ENCODE assay signal across 22 cellular contexts in the genomic region with DNA sequence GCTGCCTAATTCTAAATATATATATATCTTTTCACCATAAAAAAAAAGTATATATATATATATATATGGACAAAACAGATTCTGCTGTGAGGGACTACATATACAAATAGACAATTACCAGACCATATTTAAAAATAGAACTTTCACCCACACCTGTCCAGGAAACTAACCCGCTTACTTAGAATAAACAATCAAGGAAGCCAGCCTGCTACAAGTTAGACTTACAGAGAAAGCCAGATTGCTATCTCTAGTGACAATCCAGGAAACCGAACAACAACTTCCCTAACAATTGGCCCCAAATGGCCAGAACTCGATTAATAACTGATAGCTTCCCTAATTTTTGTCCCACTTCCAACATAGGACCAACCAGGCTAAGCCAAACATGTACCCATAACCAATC. TPM values are rescaled to one million over a fixed set of nuclear protein-coding genes. Genes with fewer than 3 reads are reported as not detected.
DNase-seq lines count a peak whose midpoint lies in the region; ATAC-seq, FAIRE-seq and TF ChIP-seq lines count a peak whose summit lies in the region.
"Had no signal": no experiment of that assay in that cellular context is flagged by ENCODE, and none has a peak within 500 bp of the region (broad histone marks: within the 10 kb centered on the region; RNA-seq: fewer than 3 reads in every experiment).

No MANE protein-coding gene starts in this region.

- ATAC-seq in WTC11 (no peak), GM21723 (IDR thresholded peaks at IDR 0.05; ENCODE audit: unreplicated experiment) (no peak)
- ATAC-seq: HCT116 had no signal

- H3K27ac ChIP-seq in liver (ENCODE audit: low read depth in 1 of 2, low read length in 2 of 2) (peak overlapping the region; percentile 45 to 63), right atrium auricular region (no peak overlapping the region)

- H3K27me3 Mint-ChIP-seq in Caco-2 (ENCODE audit: insufficient read depth, unreplicated experiment) = no peaks in the 10 kb centered on the region
- peaks cover 3% of the 10 kb centered on the region; the same call in 1 of the 2 replicates for H3K27me3 Mint-ChIP-seq in WTC11 (ENCODE audit: low read depth)

- H3K4me1 Mint-ChIP-seq in Caco-2 (ENCODE audit: low read depth, unreplicated experiment) = peaks cover 37% of the 10 kb centered on the region
- H3K4me1 Mint-ChIP-seq in WTC11 = peaks cover 42% of the 10 kb centered on the region

- H3K36me3 Mint-ChIP-seq in Caco-2 (ENCODE audit: insufficient read depth, unreplicated experiment) = peaks cover 92% of the 10 kb centered on the region
- H3K36me3 Mint-ChIP-seq in WTC11 = peaks cover 24% of the 10 kb centered on the region
- H3K36me3 Mint-ChIP-seq: CD4-positive, CD25-positive, alpha-beta regulatory T cell had no signal

- H3K36me3 ChIP-seq in Caco-2 (ENCODE audit: control insufficient read depth, insufficient read depth, low read length) = peaks cover 2% of the 10 kb centered on the region; the same call in 1 of the 2 replicates
- H3K36me3 ChIP-seq in liver (ENCODE audit: control insufficient read depth in 4 of 4, insufficient read depth in 3 of 4, low read depth in 1 of 4, low read length in 3 of 4) = no peaks in the 10 kb centered on the region
- H3K36me3 ChIP-seq in right atrium auricular region = no peaks in the 10 kb centered on the region

- no TSS peak for BruUV-seq in Caco-2 (replicated peaks; lab: Mats Ljungman, UMichigan)

- FAIRE-seq in GM19239 (lab: Jason Lieb, UNC) = peak; percentile 47

- H3K27me3 ChIP-seq in Caco-2 (replicated peaks; ENCODE audit: control insufficient read depth, insufficient read depth, low read length) = no peaks in the 10 kb centered on the region
- H3K27me3 ChIP-seq in liver (ENCODE audit: control insufficient read depth in 4 of 4, insufficient read depth in 4 of 4, low read length in 3 of 4) = no peaks in the 10 kb centered on the region
- peaks cover 0 to 11% of the 10 kb centered on the region in 2 donors for H3K27me3 ChIP-seq in right atrium auricular region

- H3K9me3 Mint-ChIP-seq in Caco-2 (ENCODE audit: unreplicated experiment) (no peaks in the 10 kb centered on the region), WTC11 (no peaks in the 10 kb centered on the region)

- 41% methylated on average over 3 of the region's 3 CpGs for WGBS in liver

- no peak for TF ChIP-seq CTCF in Caco-2 (IDR thresholded peaks at IDR 0.05; ENCODE audit: insufficient read depth in 1 of 2, low read depth in 1 of 2, low read length in 1 of 2, severe bottlenecking in 1 of 2, unreplicated experiment in 1 of 2)
- no peak for TF ChIP-seq CTCF in WTC11 (IDR thresholded peaks at IDR 0.05)
- TF ChIP-seq CTCF in liver (IDR thresholded peaks at IDR 0.05; ENCODE audit: low read depth, low read length, missing input control) = no peak
- no peak for TF ChIP-seq CTCF in right atrium auricular region (IDR thresholded peaks at IDR 0.05)

- peak overlapping the region; percentile 51 for H3K4me3 Mint-ChIP-seq in Caco-2 (ENCODE audit: unreplicated experiment)
- H3K4me3 Mint-ChIP-seq in WTC11 = no peak overlapping the region
- H3K4me3 Mint-ChIP-seq: CD4-positive, CD25-positive, alpha-beta regulatory T cell had no signal

- no peaks in the 10 kb centered on the region for H3K9me3 ChIP-seq in Caco-2
- no peaks in the 10 kb centered on the region for H3K9me3 ChIP-seq in liver (ENCODE audit: control insufficient read depth in 4 of 4, low read length in 3 of 4)
- H3K9me3 ChIP-seq in right atrium auricular region = no peaks in the 10 kb centered on the region

- H3K27ac Mint-ChIP-seq in Caco-2 (ENCODE audit: unreplicated experiment) = peak overlapping the region; percentile 57
- peak overlapping the region; percentile 17; the same call in 1 of the 2 replicates for H3K27ac Mint-ChIP-seq in WTC11
- H3K27ac Mint-ChIP-seq: CD4-positive, CD25-positive, alpha-beta regulatory T cell had no signal

- no peak overlapping the region for H3K4me3 ChIP-seq in Caco-2 (ENCODE audit: low read depth, low read length)
- H3K4me3 ChIP-seq in liver (ENCODE audit: low read depth in 1 of 3, low read length in 3 of 3) = no peak overlapping the region
- H3K4me3 ChIP-seq in right atrium auricular region = no peak overlapping the region

- H3K9ac ChIP-seq in liver (ENCODE audit: low read depth in 1 of 2, low read length in 2 of 2) = peak overlapping the region in 1 of 2 donors; percentile 49

- intact Hi-C loops in Caco-2 (cut with micrococcal nuclease; ENCODE audit: unreplicated experiment) = no loop called here

- no peak for TF ChIP-seq RAD21 in liver (IDR thresholded peaks at IDR 0.05)

- no peak for DNase-seq in Caco-2
- no peak for DNase-seq in GM19239 (ENCODE audit: insufficient read length, low spot score)
- no peak for DNase-seq in WTC11 (ENCODE audit: low spot score)
- DNase-seq in activated naive CD4-positive, alpha-beta T cell treated with anti-CD3 and anti-CD28 coated beads, Interleukin-2, amount 50 U/mL, for 16 hours = no peak
- no peak for DNase-seq in effector CD4-positive, alpha-beta T cell
- no peak for DNase-seq in right atrium auricular region (ENCODE audit: low spot score)
- DNase-seq: CD4-positive, CD25-positive, alpha-beta regulatory T cell; DMS53; Karpas-422; MV-4-11; NCI-H1105; NCI-H1436 treated with DMSO at 0.1 percent for 48 hours; NCI-H187 treated with DMSO at 0.1 percent for 48 hours; NCI-H2171 treated with DMSO at 0.1 percent for 48 hours; NCI-H446; NCI-H526 treated with DMSO at 0.1 percent for 48 hours; SHP77; T-helper 1 cell had no signal

- POLR2A ChIA-PET in Caco-2 (lab: Charles Lee) (interaction anchor here (1.1 kb wide), 1 partner anchor 49 kb away, joined by 4 read pairs; no protein-coding TSS in a partner anchor), WTC11 (lab: Charles Lee) (no interaction called here)

- peaks cover 47% of the 10 kb centered on the region for H3K4me1 ChIP-seq in Caco-2
- H3K4me1 ChIP-seq in liver (ENCODE audit: control insufficient read depth in 4 of 4, insufficient read depth in 4 of 4, low read length in 3 of 4) = peaks cover 12 to 37% (median 28%) of the 10 kb centered on the region in 4 donors
- peaks cover 0 to 2% of the 10 kb centered on the region in 2 donors for H3K4me1 ChIP-seq in right atrium auricular region

- CTCF ChIA-PET in Caco-2 (lab: Charles Lee) (interaction anchor here (1.0 to 2.0 kb wide), 2 partner anchors 28 to 47 kb away, joined by 3 to 6 read pairs; no protein-coding TSS in a partner anchor), WTC11 (lab: Charles Lee) (interaction anchor here (0.7 to 1.5 kb wide), 4 partner anchors 15 to 64 kb away, joined by 3 to 5 read pairs (median 4); no protein-coding TSS in a partner anchor)

TF ChIP-seq in WTC11, 78 proteins besides CTCF, POLR2A, EP300 and RAD21 (continues in another document):
- TF ChIP-seq NR1H2 (CRISPR knock-in tag; IDR thresholded peaks at IDR 0.05) (no peak), FOXJ3 (CRISPR knock-in tag; IDR thresholded peaks at IDR 0.05; ENCODE audit: borderline replicate concordance) (no peak), EMX1 (CRISPR knock-in tag; IDR thresholded peaks at IDR 0.05) (no peak), TEAD4 (CRISPR knock-in tag; IDR thresholded peaks at IDR 0.05) (no peak)
- TF ChIP-seq, protein P1, sequence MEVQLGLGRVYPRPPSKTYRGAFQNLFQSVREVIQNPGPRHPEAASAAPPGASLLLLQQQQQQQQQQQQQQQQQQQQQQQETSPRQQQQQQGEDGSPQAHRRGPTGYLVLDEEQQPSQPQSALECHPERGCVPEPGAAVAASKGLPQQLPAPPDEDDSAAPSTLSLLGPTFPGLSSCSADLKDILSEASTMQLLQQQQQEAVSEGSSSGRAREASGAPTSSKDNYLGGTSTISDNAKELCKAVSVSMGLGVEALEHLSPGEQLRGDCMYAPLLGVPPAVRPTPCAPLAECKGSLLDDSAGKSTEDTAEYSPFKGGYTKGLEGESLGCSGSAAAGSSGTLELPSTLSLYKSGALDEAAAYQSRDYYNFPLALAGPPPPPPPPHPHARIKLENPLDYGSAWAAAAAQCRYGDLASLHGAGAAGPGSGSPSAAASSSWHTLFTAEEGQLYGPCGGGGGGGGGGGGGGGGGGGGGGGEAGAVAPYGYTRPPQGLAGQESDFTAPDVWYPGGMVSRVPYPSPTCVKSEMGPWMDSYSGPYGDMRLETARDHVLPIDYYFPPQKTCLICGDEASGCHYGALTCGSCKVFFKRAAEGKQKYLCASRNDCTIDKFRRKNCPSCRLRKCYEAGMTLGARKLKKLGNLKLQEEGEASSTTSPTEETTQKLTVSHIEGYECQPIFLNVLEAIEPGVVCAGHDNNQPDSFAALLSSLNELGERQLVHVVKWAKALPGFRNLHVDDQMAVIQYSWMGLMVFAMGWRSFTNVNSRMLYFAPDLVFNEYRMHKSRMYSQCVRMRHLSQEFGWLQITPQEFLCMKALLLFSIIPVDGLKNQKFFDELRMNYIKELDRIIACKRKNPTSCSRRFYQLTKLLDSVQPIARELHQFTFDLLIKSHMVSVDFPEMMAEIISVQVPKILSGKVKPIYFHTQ (CRISPR knock-in tag; IDR thresholded peaks at IDR 0.05) = no peak

TF ChIP-seq in liver, 16 proteins besides CTCF, POLR2A, EP300 and RAD21 (continues in another document):
- no peak for TF ChIP-seq SP1 (IDR thresholded peaks at IDR 0.05)
- TF ChIP-seq NR2F2 (IDR thresholded peaks at IDR 0.05) = no peak
- TF ChIP-seq RXRA (IDR thresholded peaks at IDR 0.05) = no peak
- TF ChIP-seq FOXA1 (IDR thresholded peaks at IDR 0.05) = no peak
- no peak for TF ChIP-seq HNF4A (conservative IDR thresholded peaks at IDR 0.05)
- TF ChIP-seq EGR1 (IDR thresholded peaks at IDR 0.05; ENCODE audit: low read depth in 2 of 2) = no peak
- TF ChIP-seq, protein P2, sequence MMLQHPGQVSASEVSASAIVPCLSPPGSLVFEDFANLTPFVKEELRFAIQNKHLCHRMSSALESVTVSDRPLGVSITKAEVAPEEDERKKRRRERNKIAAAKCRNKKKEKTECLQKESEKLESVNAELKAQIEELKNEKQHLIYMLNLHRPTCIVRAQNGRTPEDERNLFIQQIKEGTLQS (IDR thresholded peaks at IDR 0.05) = no peak
- TF ChIP-seq JUND (IDR thresholded peaks at IDR 0.05) = no peak
- TF ChIP-seq HNF4G (IDR thresholded peaks at IDR 0.05) = no peak
- no peak for TF ChIP-seq TAF1 (conservative IDR thresholded peaks at IDR 0.05)

RNA-seq across cellular contexts. Expression of a gene that starts 5.9 kb away (rescaled TPM):
- total RNA-seq in Caco-2 (2022) (276 and 320 TPM in 2 replicates), WTC11 (2021) (136 to 153 TPM (median 145 TPM) in 3 replicates), liver (100 to 1,000 TPM in 1 of 2 donors, 10 to 100 TPM in 1; 55.9 to 102 TPM), right atrium auricular region (under 1 TPM in 1 of 2 donors, not detected in 1; 0.39 TPM)
- 10 to 100 TPM; 26.7 to 62.8 TPM for polyA plus RNA-seq in liver
- total RNA-seq: CD4-positive, CD25-positive, alpha-beta regulatory T cell; H4 had no signal

Comparison
In these comparisons a context has a peak if more than half of its experiments do, and no peak if none do; other contexts are left out.
1. H3K27ac ChIP-seq: peak in liver (2 of 2); none in right atrium auricular region (0 of 2).
2. RNA of a gene that starts 5.9 kb away (total RNA-seq): 276 to 320 TPM in Caco-2, 136 to 153 TPM in WTC11 and 55.9 to 102 TPM in liver; 0.39 TPM in right atrium auricular region; every median in the first group is over 10 times any median in the second.